In the genomic region with DNA sequence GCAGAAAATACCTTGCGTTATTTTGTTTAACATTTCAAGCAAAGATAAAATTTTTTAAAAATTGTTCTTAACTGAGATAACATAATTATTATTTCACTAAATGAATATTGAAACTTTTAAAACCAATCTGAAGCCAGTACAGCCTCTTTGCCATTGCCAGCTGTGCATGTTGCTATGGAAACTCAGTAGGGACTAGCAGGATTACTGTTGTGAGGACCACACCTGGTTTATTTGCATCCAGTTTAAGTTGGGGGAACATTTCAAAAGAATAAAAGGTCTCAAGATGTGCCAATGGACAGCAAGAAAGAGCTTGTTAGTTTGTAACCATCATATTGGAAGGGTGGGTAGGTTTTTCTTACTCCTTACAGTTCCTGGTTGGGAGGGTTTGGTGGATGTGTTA, we compare ENCODE assay signal across 27 cellular contexts.
A peak's percentile ranks its signal among the peaks of the same experiment; 100 is the strongest.
DNase-seq lines count a peak whose midpoint lies in the region; ATAC-seq and TF ChIP-seq lines count a peak whose summit lies in the region.
"Had no signal": no experiment of that assay in that cellular context is flagged by ENCODE, and none has a peak within 500 bp of the region (broad histone marks: within the 10 kb centered on the region; RNA-seq: fewer than 3 reads in every experiment).

No MANE protein-coding gene starts in this region.

- H3K4me3 ChIP-seq in choroid plexus epithelial cell (ENCODE audit: low read depth, low read length), result no peak overlapping the region
- H3K4me3 ChIP-seq: testis had no signal

- ATAC-seq in GM19395 (IDR thresholded peaks at IDR 0.05; ENCODE audit: unreplicated experiment) (no peak), HG02759 (IDR thresholded peaks at IDR 0.05; ENCODE audit: unreplicated experiment) (no peak), GM19023 (IDR thresholded peaks at IDR 0.05; ENCODE audit: unreplicated experiment) (no peak)
- ATAC-seq: activated naive CD8-positive, alpha-beta T cell treated with anti-CD3 and anti-CD28 coated beads, Interleukin-2, amount 50 U/mL, for 24 hours; left lobe of liver had no signal

- TF ChIP-seq CTCF in GM10266 (IDR thresholded peaks at IDR 0.05; ENCODE audit: control insufficient read depth, insufficient read depth, low read depth, missing control alignments) (no peak), choroid plexus epithelial cell (conservative IDR thresholded peaks at IDR 0.05; ENCODE audit: low read depth, low read length) (no peak)

- DNase-seq in COR-L47 (lab: John Stamatoyannopoulos, UW), result peak; percentile 34
- DNase-seq in GM10266 (ENCODE audit: extremely low spot score), result peak; percentile 5
- DNase-seq in NCI-H526 (lab: John Stamatoyannopoulos, UW), result peak; percentile 57 to 62
- peak; percentile 11 for DNase-seq in choroid plexus epithelial cell (ENCODE audit: low read depth)
- DNase-seq in medulla oblongata (ENCODE audit: extremely low spot score), result no peak
- DNase-seq: activated CD4-positive, alpha-beta memory T cell treated with anti-CD3 and anti-CD28 coated beads, Interleukin-2, amount 10 ng/mL, durations not matched to agents 7 days and 5 days; activated CD8-positive, alpha-beta memory T cell treated with anti-CD3 and anti-CD28 coated beads, Interleukin-2, amount 50 U/mL, for 4 hours; activated naive CD4-positive, alpha-beta T cell; activated naive CD8-positive, alpha-beta T cell treated with anti-CD3 and anti-CD28 coated beads, Interleukin-2, amount 50 U/mL, for 24 hours; caudate nucleus; CD8-positive, alpha-beta memory T cell; cortex of kidney; DMS153; effector memory CD4-positive, alpha-beta T cell; GOT3; hypothalamus; Kasumi-1; NCI-H1930; NCI-H2227 treated with DMSO at 0.1 percent for 48 hours; SHP77 treated with DMSO at 0.1 percent for 48 hours; small intestine; T-helper 2 cell; testis had no signal
